ENCODE assay signal across 8 cellular contexts in genomic region chr19:3224346-3225325, GRCh38. TPM values are rescaled to one million over a fixed set of nuclear protein-coding genes. Genes with fewer than 3 reads are reported as not detected.
DNase-seq lines count a peak whose midpoint lies in the region; ATAC-seq and TF ChIP-seq lines count a peak whose summit lies in the region.

Gene CELF5 (plus strand): TSS chr19:3224661. CDS start chr19:3224740, 79 bp downstream.

- DNase-seq in NCI-H2227 treated with DMSO at 0.1 percent for 48 hours (lab: John Stamatoyannopoulos, UW) = peak; percentile 3
- DNase-seq in activated T-cell treated with anti-CD3 and anti-CD28 coated beads for 48 hours (ENCODE audit: low read depth) = peak; percentile 62
- DNase-seq in esophagus squamous epithelium (lab: John Stamatoyannopoulos, UW) = no peak
- peak; percentile 25 for DNase-seq in occipital lobe (lab: John Stamatoyannopoulos, UW)
- DNase-seq in tibial artery = no peak
- DNase-seq in DMS114 treated with DMSO at 0.1 percent for 48 hours (lab: John Stamatoyannopoulos, UW; ENCODE audit: unreplicated experiment) = no peak

- H3K4me1 ChIP-seq in esophagus squamous epithelium (peaks cover 0 to 13% (median 0%) of the 10 kb centered on the region in 3 donors), tibial artery (peaks cover 0 to 8% (median 2%) of the 10 kb centered on the region in 4 donors)

- 5 to 6% methylated on average over 12 to 15 of the region's 99 CpGs for WGBS in esophagus squamous epithelium, 2 donors

- H3K27ac ChIP-seq in esophagus squamous epithelium (no peak within 1 kb of the TSS), tibial artery (no peak within 1 kb of the TSS)

- intact Hi-C loops in esophagus squamous epithelium (cut with DNase I) (no loop called here), tibial artery (cut with DNase I; ENCODE audit: low total_unique reads) (loop anchor here (5.0 kb wide), 1 partner anchor 253 kb away; no protein-coding TSS in a partner anchor)

- H3K9me3 ChIP-seq in esophagus squamous epithelium = no peaks in the 10 kb centered on the region
- no peaks in the 10 kb centered on the region for H3K9me3 ChIP-seq in tibial artery

- TF ChIP-seq POLR2A in esophagus squamous epithelium (IDR thresholded peaks at IDR 0.05) = no peak

- H3K36me3 ChIP-seq in esophagus squamous epithelium = no peaks in the 10 kb centered on the region
- H3K36me3 ChIP-seq in tibial artery = no peaks in the 10 kb centered on the region

- H3K4me3 ChIP-seq in esophagus squamous epithelium (peak within 1 kb of the TSS in 2 of 4 donors; percentile 34 to 57), tibial artery (peak within 1 kb of the TSS in 1 of 2 donors; percentile 21)

- H3K27me3 ChIP-seq in esophagus squamous epithelium (peaks cover 0 to 86% (median 12%) of the 10 kb centered on the region in 4 donors), tibial artery (peaks cover 0 to 95% of the 10 kb centered on the region in 2 donors)

- TF ChIP-seq CTCF in GM12873 (IDR thresholded peaks at IDR 0.05; ENCODE audit: insufficient read depth, low read depth, low read length, missing control alignments) (peak; percentile 54), esophagus squamous epithelium (IDR thresholded peaks at IDR 0.05) (peak in 5 of 6 experiments; percentile 4 to 70 (median 59)), tibial artery (IDR thresholded peaks at IDR 0.05) (peak; percentile 45 to 62)

- no peak for ATAC-seq in GM21423 (IDR thresholded peaks at IDR 0.05; ENCODE audit: unreplicated experiment)

RNA-seq across cellular contexts. Expression of gene CELF5, which starts in this region (rescaled TPM):
- total RNA-seq in esophagus squamous epithelium (not detected), occipital lobe (51.6 TPM)

Comparison
In these comparisons a context has a peak if more than half of its experiments do, and no peak if none do; other contexts are left out.
1. RNA of gene CELF5 (total RNA-seq): 51.6 TPM in occipital lobe (single experiment); not detected in esophagus squamous epithelium; every median in the first group is over 10 times any median in the second.
2. DNase-seq: peak in NCI-H2227 treated with DMSO at 0.1 percent for 48 hours (single experiment), activated T-cell treated with anti-CD3 and anti-CD28 coated beads for 48 hours (single experiment) and occipital lobe (single experiment); none in esophagus squamous epithelium (single experiment), tibial artery (0 of 2) and DMS114 treated with DMSO at 0.1 percent for 48 hours (single experiment).
3. Peak in every context shown above with its lines, with median percentiles within 50 percentile points of each other: CTCF ChIP-seq.